Comparison of ENCODE assay signal across 8 cellular contexts in genomic region chr12:122500685-122501488, GRCh38. TPM values are rescaled to one million over a fixed set of nuclear protein-coding genes. Genes with fewer than 3 reads are reported as not detected.
DNase-seq lines count a peak whose midpoint lies in the region; ATAC-seq and TF ChIP-seq lines count a peak whose summit lies in the region.

Gene ZCCHC8 (minus strand): TSS chr12:122500932. CDS start chr12:122500840, 92 bp downstream.

- H3K4me1 Mint-ChIP-seq in activated T-helper 2 cell treated with anti-CD3 and anti-CD28 coated beads, Interferon-gamma antibody, Interleukin-2, Interleukin-4, amounts not matched to agents 10 μg/mL and 5 μg/mL and 100 μg/mL, durations not matched to agents 14 hours and 24 hours and 36 hours (ENCODE audit: low read depth) = peaks cover 28% of the 10 kb centered on the region
- peaks cover 19 to 30% of the 10 kb centered on the region in 2 donors for H3K4me1 Mint-ChIP-seq in natural killer cell

- peak within 1 kb of the TSS; percentile 65 for H3K4me3 ChIP-seq in RWPE2 (ENCODE audit: severe bottlenecking)
- peak within 1 kb of the TSS; percentile 76 for H3K4me3 ChIP-seq in fibroblast of mammary gland (ENCODE audit: control insufficient read depth, low read depth, low read length)

- no peaks in the 10 kb centered on the region for H3K9me3 ChIP-seq in RWPE2 (ENCODE audit: severe bottlenecking)

- no peaks in the 10 kb centered on the region for H3K27me3 Mint-ChIP-seq in activated T-helper 2 cell treated with anti-CD3 and anti-CD28 coated beads, Interferon-gamma antibody, Interleukin-2, Interleukin-4, amounts not matched to agents 10 μg/mL and 5 μg/mL and 100 μg/mL, durations not matched to agents 14 hours and 24 hours and 36 hours (ENCODE audit: low read depth)
- no peaks in the 10 kb centered on the region for H3K27me3 Mint-ChIP-seq in natural killer cell (ENCODE audit: low read depth in 2 of 2)

- peak; percentile 95 for ATAC-seq in RWPE2 (ENCODE audit: low read depth)
- peak; percentile 93 to 99 (median 94) for ATAC-seq in natural killer cell

- peak within 1 kb of the TSS; percentile 96 for H3K4me3 Mint-ChIP-seq in activated T-helper 2 cell treated with anti-CD3 and anti-CD28 coated beads, Interferon-gamma antibody, Interleukin-2, Interleukin-4, amounts not matched to agents 10 μg/mL and 5 μg/mL and 100 μg/mL, durations not matched to agents 14 hours and 24 hours and 36 hours (ENCODE audit: low read depth)
- peak within 1 kb of the TSS; percentile 98 for H3K4me3 Mint-ChIP-seq in natural killer cell

- no peaks in the 10 kb centered on the region for H3K9me3 Mint-ChIP-seq in activated T-helper 2 cell treated with anti-CD3 and anti-CD28 coated beads, Interferon-gamma antibody, Interleukin-2, Interleukin-4, amounts not matched to agents 10 μg/mL and 5 μg/mL and 100 μg/mL, durations not matched to agents 14 hours and 24 hours and 36 hours
- no peaks in the 10 kb centered on the region for H3K9me3 Mint-ChIP-seq in natural killer cell

- no peaks in the 10 kb centered on the region for H3K27me3 ChIP-seq in RWPE2 (ENCODE audit: insufficient read depth, poor library complexity, severe bottlenecking)

- peaks cover 58% of the 10 kb centered on the region for H3K36me3 ChIP-seq in RWPE2 (ENCODE audit: low read depth)

- H3K27ac ChIP-seq in RWPE2 (ENCODE audit: poor library complexity, severe bottlenecking) = peak within 1 kb of the TSS; percentile 90

- peaks cover 49% of the 10 kb centered on the region for H3K36me3 Mint-ChIP-seq in activated T-helper 2 cell treated with anti-CD3 and anti-CD28 coated beads, Interferon-gamma antibody, Interleukin-2, Interleukin-4, amounts not matched to agents 10 μg/mL and 5 μg/mL and 100 μg/mL, durations not matched to agents 14 hours and 24 hours and 36 hours (ENCODE audit: low read depth)
- H3K36me3 Mint-ChIP-seq in natural killer cell = peaks cover under 1% of the 10 kb centered on the region

- H3K27ac Mint-ChIP-seq in activated T-helper 2 cell treated with anti-CD3 and anti-CD28 coated beads, Interferon-gamma antibody, Interleukin-2, Interleukin-4, amounts not matched to agents 10 μg/mL and 5 μg/mL and 100 μg/mL, durations not matched to agents 14 hours and 24 hours and 36 hours = peak within 1 kb of the TSS; percentile 98
- H3K27ac Mint-ChIP-seq in natural killer cell = peak within 1 kb of the TSS; percentile 95 to 97

- intact Hi-C loops in activated T-helper 2 cell treated with anti-CD3 and anti-CD28 coated beads, Interferon-gamma antibody, Interleukin-2, Interleukin-4, amounts not matched to agents 10 μg/mL and 5 μg/mL and 100 μg/mL, durations not matched to agents 14 hours and 24 hours and 36 hours (cut with micrococcal nuclease) = loop anchor here (1.0 to 10.0 kb wide), 4 partner anchors 26 to 696 kb away; partner anchors contain the start of genes KNTC1, SETD1B and VPS33A
- intact Hi-C loops in natural killer cell (cut with micrococcal nuclease) = loop anchor here (1.0 to 5.0 kb wide), 3 partner anchors 26 to 699 kb away; partner anchors contain the start of genes DIABLO, KNTC1 and SETD1B

- DNase-seq in ELR (ENCODE audit: low read depth) (peak; percentile 99), H4 (ENCODE audit: low spot score) (peak; percentile 98), LoVo (ENCODE audit: low spot score) (peak; percentile 100), RWPE2 (ENCODE audit: low spot score) (peak; percentile 98), fibroblast of mammary gland (ENCODE audit: low read depth) (peak; percentile 98), natural killer cell (peak; percentile 92)
- DNase-seq in activated T-helper 2 cell treated with anti-CD3 and anti-CD28 coated beads, Interferon-gamma antibody, Interleukin-2, Interleukin-4, amounts not matched to agents 10 μg/mL and 5 μg/mL and 100 μg/mL, durations not matched to agents 14 hours and 24 hours and 36 hours (ENCODE audit: low spot score) = peak; percentile 96
- DNase-seq in stimulated activated naive CD4-positive, alpha-beta T cell treated with Interleukin-2 at 50 U/mL for 16 hours (lab: John Stamatoyannopoulos, UW) = peak; percentile 97

- TF ChIP-seq CTCF in RWPE2 (IDR thresholded peaks at IDR 0.05; ENCODE audit: poor library complexity, severe bottlenecking) = peak; percentile 12
- no peak for TF ChIP-seq CTCF in fibroblast of mammary gland (conservative IDR thresholded peaks at IDR 0.05; ENCODE audit: control insufficient read depth, insufficient read depth, low read depth, low read length)
- no peak for TF ChIP-seq CTCF in natural killer cell (IDR thresholded peaks at IDR 0.05)

- H3K4me1 ChIP-seq in RWPE2 (ENCODE audit: insufficient read depth, poor library complexity, severe bottlenecking) = peaks cover 10% of the 10 kb centered on the region

RNA-seq across cellular contexts. Expression of gene ZCCHC8, which starts in this region (rescaled TPM):
- 9.0 and 16.0 TPM in 2 replicates for total RNA-seq in H4 (2014; rRNA removed; shearing (Covaris generic))
- 38.6 and 39.7 TPM in 2 replicates for total RNA-seq in activated T-helper 2 cell treated with anti-CD3 and anti-CD28 coated beads, Interferon-gamma antibody, Interleukin-2, Interleukin-4, amounts not matched to agents 10 μg/mL and 5 μg/mL and 100 μg/mL, durations not matched to agents 14 hours and 24 hours and 36 hours
- 10 to 100 TPM; 57.7 to 71.6 (median 66.6) TPM for total RNA-seq in natural killer cell

Comparison
In these comparisons a context has a peak if more than half of its experiments do, and no peak if none do; other contexts are left out.
1. Peak in every context shown above with its lines: DNase-seq, ATAC-seq, H3K4me3 ChIP-seq and H3K27ac ChIP-seq.